28 cellular contexts compared by ENCODE assay signal in genomic region chr7:90384433-90384832, GRCh38. TPM values are rescaled to one million over a fixed set of nuclear protein-coding genes. Genes with fewer than 3 reads are reported as not detected.
DNase-seq lines count a peak whose midpoint lies in the region; ATAC-seq and TF ChIP-seq lines count a peak whose summit lies in the region.
"Had no signal": no experiment of that assay in that cellular context is flagged by ENCODE, and none has a peak within 500 bp of the region (broad histone marks: within the 10 kb centered on the region; RNA-seq: fewer than 3 reads in every experiment).

No MANE protein-coding gene starts in this region.

- ATAC-seq in HG02588 (IDR thresholded peaks at IDR 0.05; ENCODE audit: unreplicated experiment) (no peak), GM21786 (IDR thresholded peaks at IDR 0.05; ENCODE audit: unreplicated experiment) (no peak)
- ATAC-seq: left colon had no signal

- H3K27me3 ChIP-seq in ACC112 (ENCODE audit: insufficient read depth, low read length): no peaks in the 10 kb centered on the region
- H3K27me3 ChIP-seq in SJSA1 (replicated peaks): no peaks in the 10 kb centered on the region
- H3K27me3 ChIP-seq in fibroblast of lung (ENCODE audit: control insufficient read depth, insufficient read depth, low read length): no peaks in the 10 kb centered on the region
- H3K27me3 ChIP-seq: esophagus squamous epithelium, sigmoid colon, suprapubic skin, uterus had no signal

- H3K9me3 ChIP-seq in SJSA1 (replicated peaks): no peaks in the 10 kb centered on the region
- no peaks in the 10 kb centered on the region for H3K9me3 ChIP-seq in fibroblast of lung (ENCODE audit: control insufficient read depth, insufficient read depth, low read depth, low read length)
- H3K9me3 ChIP-seq: esophagus squamous epithelium, HAP-1, sigmoid colon, suprapubic skin, uterus had no signal

- H3K9ac ChIP-seq in fibroblast of lung (ENCODE audit: insufficient read depth, low read length): no peak overlapping the region
- H3K9ac ChIP-seq: KMS-11, parathyroid adenoma had no signal

- H3K27ac ChIP-seq in ACC112 (ENCODE audit: low read depth, low read length): peak overlapping the region; percentile 99
- peak overlapping the region; percentile 60 for H3K27ac ChIP-seq in SJSA1
- H3K27ac ChIP-seq in fibroblast of lung (ENCODE audit: insufficient read depth, low read length): peak overlapping the region; percentile 66
- H3K27ac ChIP-seq: esophagus squamous epithelium, KMS-11, parathyroid adenoma, sigmoid colon, suprapubic skin, uterus had no signal

- H2AFZ ChIP-seq in ACC112 (ENCODE audit: low read length, unreplicated experiment): peak overlapping the region; percentile 76
- H2AFZ ChIP-seq in fibroblast of lung (ENCODE audit: low read length): no peak overlapping the region
- H2AFZ ChIP-seq: parathyroid adenoma had no signal

- H3K4me1 ChIP-seq in ACC112 (ENCODE audit: control insufficient read depth, insufficient read depth, low read length, unreplicated experiment): peaks cover 54% of the 10 kb centered on the region
- peaks cover 22% of the 10 kb centered on the region for H3K4me1 ChIP-seq in SJSA1 (replicated peaks)
- peaks cover 7% of the 10 kb centered on the region for H3K4me1 ChIP-seq in fibroblast of lung (ENCODE audit: control insufficient read depth, extremely low read depth, insufficient read depth, low read length)
- H3K4me1 ChIP-seq: esophagus squamous epithelium, HAP-1, parathyroid adenoma, sigmoid colon, suprapubic skin, uterus had no signal

- peaks cover 33% of the 10 kb centered on the region for H3K36me3 ChIP-seq in ACC112 (ENCODE audit: insufficient read depth, low read length)
- H3K36me3 ChIP-seq in SJSA1: peaks cover 43% of the 10 kb centered on the region
- no peaks in the 10 kb centered on the region for H3K36me3 ChIP-seq in fibroblast of lung (ENCODE audit: control insufficient read depth, insufficient read depth, low read length)
- H3K36me3 ChIP-seq: uterus had no signal

- DNase-seq in GM03348 (ENCODE audit: low spot score) (peak; percentile 14), SJSA1 (ENCODE audit: low read depth in 1 of 2, low spot score in 2 of 2) (no peak), fibroblast of lung (ENCODE audit: low read depth in 2 of 2) (peak in 1 of 2 donors; percentile 35), NCI-H345 (lab: John Stamatoyannopoulos, UW) (no peak)
- DNase-seq in stimulated activated CD4-positive, alpha-beta T cell treated with anti-CD3 and anti-CD28 coated beads, Interleukin-2, amount 100 ng/mL, for 24 hours: no peak
- DNase-seq: activated CD4-positive, CD25-positive, alpha-beta regulatory T cell treated with anti-CD3 and anti-CD28 coated beads, Interleukin-2, amount 50 U/mL, for 72 hours; activated T-cell treated with anti-CD3 and anti-CD28 coated beads, Interleukin-2, amount 50 U/mL, for 48 hours; aorta; CD4-positive, CD25-positive, alpha-beta regulatory T cell; DMS 273 treated with DMSO at 0.1 percent for 48 hours; effector CD8-positive, alpha-beta T cell; esophagus squamous epithelium; glutamatergic neuron; left colon; NCI-H1694; NCI-H2171; NCI-H526 treated with DMSO at 0.1 percent for 48 hours; RPMI8226; sigmoid colon; T1000; uterus had no signal

- H4K20me1 ChIP-seq in fibroblast of lung (ENCODE audit: control insufficient read depth, extremely low read depth, insufficient read depth, low read length): no peaks in the 10 kb centered on the region

- peak overlapping the region; percentile 66 for H3K4me2 ChIP-seq in fibroblast of lung (ENCODE audit: extremely low read depth, insufficient read depth, low read length)
- H3K4me2 ChIP-seq: KMS-11 had no signal

- H3K4me3 ChIP-seq in ACC112 (ENCODE audit: low read depth, low read length) (peak overlapping the region; percentile 43), SJSA1 (no peak overlapping the region), fibroblast of lung (replicated peaks in 1 of 4; ENCODE audit: control extremely low read depth in 1 of 4, insufficient read depth in 1 of 4, low read depth in 3 of 4, low read length in 4 of 4) (peak overlapping the region in 1 of 4 experiments; percentile 24)
- H3K4me3 ChIP-seq: esophagus squamous epithelium, HAP-1, sigmoid colon, suprapubic skin, uterus had no signal

- H3K79me2 ChIP-seq in ACC112 (ENCODE audit: control insufficient read depth, insufficient read depth, low read length, unreplicated experiment): peaks cover 5% of the 10 kb centered on the region
- H3K79me2 ChIP-seq in fibroblast of lung (ENCODE audit: control insufficient read depth, insufficient read depth, low read length): no peaks in the 10 kb centered on the region
- H3K79me2 ChIP-seq: parathyroid adenoma had no signal

- TF ChIP-seq CTCF in fibroblast of lung (conservative IDR thresholded peaks at IDR 0.05 in 1 of 2, IDR thresholded peaks at IDR 0.05 in 1 of 2; ENCODE audit: low read depth in 1 of 2, low read length in 2 of 2): no peak

RNA-seq across cellular contexts. Expression of gene CLDN12, which starts 18.8 kb away (rescaled TPM):
- 13.8 and 36.5 TPM in 2 replicates for total RNA-seq in SJSA1 (2014; rRNA removed; shearing (Covaris generic))
- total RNA-seq in fibroblast of lung: 28.5 and 44.8 TPM in 2 replicates
- polyA plus RNA-seq in fibroblast of lung: 41.5 and 41.8 TPM in 2 replicates
- polyA plus RNA-seq in fibroblast of lung (2012): 15.0 and 20.3 TPM in 2 replicates
- polyA minus RNA-seq in fibroblast of lung (ENCODE audit: low replicate concordance): 114 and 126 TPM in 2 replicates

RNA-seq across cellular contexts. Expression of gene GTPBP10, which starts 37.9 kb away (rescaled TPM):
- 13.2 and 15.2 TPM in 2 replicates for total RNA-seq in SJSA1 (2014; rRNA removed; shearing (Covaris generic))
- 13.4 and 18.7 TPM in 2 replicates for total RNA-seq in fibroblast of lung
- 18.6 and 24.7 TPM in 2 replicates for polyA plus RNA-seq in fibroblast of lung
- polyA plus RNA-seq in fibroblast of lung (2012): 10.0 and 12.7 TPM in 2 replicates
- polyA minus RNA-seq in fibroblast of lung (ENCODE audit: low replicate concordance): 0.04 and 0.52 TPM in 2 replicates
